In the genomic region with DNA sequence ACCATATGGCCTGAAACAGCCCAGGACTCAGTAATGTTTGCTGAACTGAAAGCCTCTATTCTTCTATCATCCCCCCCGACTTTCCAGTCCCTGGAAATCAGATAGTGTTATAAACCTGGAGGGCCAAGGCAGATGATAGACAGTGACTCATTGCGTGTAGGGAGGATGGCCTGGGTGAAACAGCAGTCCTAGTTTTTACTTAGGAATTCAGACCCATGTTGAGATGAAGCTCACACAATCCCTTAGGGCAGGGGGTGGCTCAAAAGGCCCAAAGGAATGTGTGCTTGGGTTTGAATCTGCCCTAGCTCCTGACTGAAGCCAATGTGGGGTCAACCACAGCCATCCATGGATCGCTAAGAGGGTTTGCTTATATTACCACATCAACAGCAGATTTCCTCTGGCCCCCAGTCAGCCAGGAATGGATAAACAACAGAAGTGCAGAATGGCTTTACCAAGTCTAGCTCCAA, we compare ENCODE assay signal across 15 cellular contexts. TPM values are rescaled to one million over a fixed set of nuclear protein-coding genes. Genes with fewer than 3 reads are reported as not detected.
DNase-seq lines count a peak whose midpoint lies in the region; TF ChIP-seq lines count a peak whose summit lies in the region.
"Had no signal": no experiment of that assay in that cellular context is flagged by ENCODE, and none has a peak within 500 bp of the region (broad histone marks: within the 10 kb centered on the region; RNA-seq: fewer than 3 reads in every experiment).

No MANE protein-coding gene starts in this region.

- H3K4me3 ChIP-seq in AG10803 (ENCODE audit: low read length) (no peak overlapping the region), stomach (no peak overlapping the region)
- H3K4me3 ChIP-seq: GM12878, upper lobe of left lung had no signal

- no peaks in the 10 kb centered on the region for H3K9me3 ChIP-seq in stomach
- H3K9me3 ChIP-seq: upper lobe of left lung had no signal

- no peaks in the 10 kb centered on the region for H3K36me3 ChIP-seq in stomach
- H3K36me3 ChIP-seq: upper lobe of left lung had no signal

- no peak overlapping the region for H3K4me3 Mint-ChIP-seq in activated naive CD4-positive, alpha-beta T cell treated with anti-CD3 and anti-CD28 coated beads for 36 hours
- H3K4me3 Mint-ChIP-seq: activated naive CD8-positive, alpha-beta T cell; CD8-positive, alpha-beta T cell had no signal

- no peaks in the 10 kb centered on the region for H3K36me3 Mint-ChIP-seq in activated naive CD4-positive, alpha-beta T cell treated with anti-CD3 and anti-CD28 coated beads for 36 hours (ENCODE audit: low read depth)
- H3K36me3 Mint-ChIP-seq: CD8-positive, alpha-beta T cell had no signal

- H3K4me1 ChIP-seq in stomach: peaks cover 0 to 1% (median under 1%) of the 10 kb centered on the region in 4 donors
- H3K4me1 ChIP-seq: upper lobe of left lung had no signal

- no peaks in the 10 kb centered on the region for H3K4me1 Mint-ChIP-seq in activated naive CD4-positive, alpha-beta T cell treated with anti-CD3 and anti-CD28 coated beads for 36 hours (ENCODE audit: low read depth)

- H3K27ac ChIP-seq in stomach: no peak overlapping the region
- H3K27ac ChIP-seq: parathyroid adenoma, upper lobe of left lung had no signal

- no peaks in the 10 kb centered on the region for H3K9me3 Mint-ChIP-seq in activated naive CD4-positive, alpha-beta T cell treated with anti-CD3 and anti-CD28 coated beads for 36 hours
- H3K9me3 Mint-ChIP-seq: CD8-positive, alpha-beta T cell had no signal

- intact Hi-C loops in stomach (cut with DNase I; ENCODE audit: low total_unique reads): no loop called here
- intact Hi-C loops in activated naive CD4-positive, alpha-beta T cell treated with anti-CD3 and anti-CD28 coated beads for 36 hours (cut with micrococcal nuclease): no loop called here

- TF ChIP-seq EP300 in stomach (IDR thresholded peaks at IDR 0.05): no peak

- TF ChIP-seq CTCF in AG10803 (conservative IDR thresholded peaks at IDR 0.05; ENCODE audit: low read length): no peak
- TF ChIP-seq CTCF in stomach (IDR thresholded peaks at IDR 0.05): no peak

- 68 to 79% (median 75%) methylated on average over 3 of the region's 3 CpGs for WGBS in stomach, 5 donors

- peak; percentile 100 for DNase-seq in AG10803 (ENCODE audit: low read depth)
- peak; percentile 99 for DNase-seq in HT1080 (ENCODE audit: low read depth)
- peak; percentile 97 for DNase-seq in astrocyte of the hippocampus (ENCODE audit: low read depth, low spot score)
- peak; percentile 98 for DNase-seq in kidney glomerular epithelial cell (lab: John Stamatoyannopoulos, UW)
- DNase-seq in stomach: no peak
- DNase-seq in inferior parietal cortex (ENCODE audit: extremely low spot score): no peak
- no peak for DNase-seq in HuH-7 (ENCODE audit: low spot score)
- no peak for DNase-seq in activated naive CD4-positive, alpha-beta T cell treated with anti-CD3 and anti-CD28 coated beads for 36 hours
- DNase-seq: CD8-positive, alpha-beta T cell; kidney; NCI-H2107; upper lobe of left lung had no signal

- H3K27ac Mint-ChIP-seq in activated naive CD4-positive, alpha-beta T cell treated with anti-CD3 and anti-CD28 coated beads for 36 hours: no peak overlapping the region
- H3K27ac Mint-ChIP-seq: activated naive CD8-positive, alpha-beta T cell; CD8-positive, alpha-beta T cell had no signal

- CTCF ChIA-PET in activated naive CD4-positive, alpha-beta T cell treated with anti-CD3 and anti-CD28 coated beads for 36 hours (lab: Charles Lee): no interaction called here

- no peak for TF ChIP-seq POLR2A in stomach (IDR thresholded peaks at IDR 0.05)

- peaks cover 4% of the 10 kb centered on the region for H3K27me3 Mint-ChIP-seq in activated naive CD4-positive, alpha-beta T cell treated with anti-CD3 and anti-CD28 coated beads for 36 hours (ENCODE audit: low read depth)

- H3K27me3 ChIP-seq in stomach: no peaks in the 10 kb centered on the region
- H3K27me3 ChIP-seq: upper lobe of left lung had no signal

RNA-seq across cellular contexts. Expression of a gene that starts 22.7 kb away (rescaled TPM):
- 702 and 730 TPM in 2 replicates for total RNA-seq in HT1080 (2014; rRNA removed; shearing (Covaris generic))
- 1,072 and 1,076 TPM in 2 replicates for polyA plus RNA-seq in HT1080 (2015; cell fraction: cytosol; rRNA removed)
- 645 and 756 TPM in 2 replicates for polyA plus RNA-seq in HT1080 (2015; cell fraction: nucleus; rRNA removed)
- 100 to 1,000 TPM; 193 to 700 (median 438) TPM for total RNA-seq in stomach
- polyA plus RNA-seq in stomach: 100 to 1,000 TPM; 392 to 541 (median 413) TPM
- total RNA-seq in activated naive CD4-positive, alpha-beta T cell treated with anti-CD3 and anti-CD28 coated beads for 36 hours: 100 to 1,000 TPM; 445 to 449 TPM

RNA-seq across cellular contexts. Expression of a gene that starts 43.9 kb away (rescaled TPM):
- 0.10 and 0.70 TPM in 2 replicates for total RNA-seq in HT1080 (2014; rRNA removed; shearing (Covaris generic))
- polyA plus RNA-seq in HT1080 (2015; cell fraction: cytosol; rRNA removed): not detected in 2 replicates
- polyA plus RNA-seq in HT1080 (2015; cell fraction: nucleus; rRNA removed): 0.19 TPM in 1 of 2 replicates, not detected in the other
- not detected for total RNA-seq in stomach
- polyA plus RNA-seq in stomach: not detected
- total RNA-seq in activated naive CD4-positive, alpha-beta T cell treated with anti-CD3 and anti-CD28 coated beads for 36 hours: under 1 TPM in 1 of 2 experiments, not detected in 1; 0.27 TPM
- total RNA-seq: kidney had no signal

Comparison
In these comparisons a context has a peak if more than half of its experiments do, and no peak if none do; other contexts are left out.
1. DNase-seq: peak in AG10803 (single experiment), HT1080 (single experiment), astrocyte of the hippocampus (single experiment) and kidney glomerular epithelial cell (single experiment); none in stomach (single experiment), inferior parietal cortex (single experiment), HuH-7 (single experiment) and activated naive CD4-positive, alpha-beta T cell treated with anti-CD3 and anti-CD28 coated beads for 36 hours (single experiment).